Comparison of ENCODE assay signal across 9 cellular contexts in the genomic region with DNA sequence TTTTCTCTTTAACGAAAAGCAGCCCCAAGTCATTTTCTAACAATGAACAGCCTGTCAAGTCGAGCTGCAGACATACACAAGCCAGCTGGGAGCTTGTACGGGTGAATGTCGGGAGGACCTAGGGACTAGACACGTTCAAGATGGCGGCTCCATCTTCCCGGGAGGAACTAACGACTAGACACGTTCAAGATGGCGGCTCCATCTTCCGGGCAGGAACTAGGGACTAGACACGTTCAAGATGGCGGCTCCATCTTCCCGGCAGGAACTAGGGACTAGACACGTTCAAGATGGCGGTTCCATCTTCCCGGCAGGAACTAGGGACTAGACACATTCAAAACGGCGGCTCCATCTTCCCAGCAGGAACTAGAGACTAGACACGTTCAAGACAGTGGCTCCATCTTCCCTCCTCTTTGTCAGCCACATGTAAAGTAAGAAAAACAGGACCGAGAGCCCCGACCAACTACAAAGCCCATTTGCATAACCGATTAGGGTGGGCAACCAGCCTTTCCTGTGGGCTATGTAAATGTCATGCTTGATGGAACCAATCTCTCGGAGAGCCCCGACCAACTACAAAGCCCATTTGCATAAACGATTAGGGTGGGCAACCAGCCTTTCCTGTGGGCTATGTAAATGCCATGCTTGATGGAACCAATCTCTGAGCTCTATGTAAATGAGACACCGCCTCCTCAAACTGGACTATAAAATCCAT.
DNase-seq lines count a peak whose midpoint lies in the region; ATAC-seq and TF ChIP-seq lines count a peak whose summit lies in the region.
"Had no signal": no experiment of that assay in that cellular context is flagged by ENCODE, and none has a peak within 500 bp of the region (broad histone marks: within the 10 kb centered on the region; RNA-seq: fewer than 3 reads in every experiment).

No MANE protein-coding gene starts in this region.

- CTCF ChIA-PET in activated CD4-positive, alpha-beta T cell treated with anti-CD3 and anti-CD28 coated beads for 36 hours (lab: Charles Lee) = no interaction called here

- peaks cover 5% of the 10 kb centered on the region for H3K9me3 Mint-ChIP-seq in activated CD4-positive, alpha-beta T cell treated with anti-CD3 and anti-CD28 coated beads for 36 hours (ENCODE audit: low read depth)

- H3K4me3 ChIP-seq in retinal pigment epithelial cell (ENCODE audit: low read length) = peak overlapping the region; percentile 69
- H3K4me3 ChIP-seq: A549 had no signal

- peak overlapping the region; percentile 58 for H3K4me3 Mint-ChIP-seq in activated CD4-positive, alpha-beta T cell treated with anti-CD3 and anti-CD28 coated beads for 36 hours

- intact Hi-C loops in activated CD4-positive, alpha-beta T cell treated with anti-CD3 and anti-CD28 coated beads for 36 hours (cut with DNase I, micrococcal nuclease) = no loop called here
- intact Hi-C loops in head of caudate nucleus (cut with DNase I) = loop anchor here (5.0 to 10.0 kb wide), 2 partner anchors 870 to 1333 kb away; partner anchors contain the start of gene ASMTL

- TF ChIP-seq CTCF in retinal pigment epithelial cell (conservative IDR thresholded peaks at IDR 0.05; ENCODE audit: low read depth, low read length) = no peak

- no peak for ATAC-seq in activated CD4-positive, alpha-beta T cell treated with anti-CD3 and anti-CD28 coated beads for 36 hours
- ATAC-seq: A549 had no signal

- H3K4me1 Mint-ChIP-seq in activated CD4-positive, alpha-beta T cell treated with anti-CD3 and anti-CD28 coated beads for 36 hours = no peaks in the 10 kb centered on the region

- peaks cover 24% of the 10 kb centered on the region for H3K36me3 Mint-ChIP-seq in activated CD4-positive, alpha-beta T cell treated with anti-CD3 and anti-CD28 coated beads for 36 hours (ENCODE audit: low read depth)

- DNase-seq in activated CD4-positive, alpha-beta T cell treated with anti-CD3 and anti-CD28 coated beads for 36 hours = peak; percentile 55
- DNase-seq in activated CD4-positive, alpha-beta T cell treated with anti-CD3 and anti-CD28 coated beads for 1 hour = no peak
- DNase-seq in activated effector memory CD4-positive, alpha-beta T cell treated with Interleukin-2 at 50 U/mL for 16 hours = peak; percentile 2
- peak in 41 of 42 donors; percentile 39 to 95 (median 85) for DNase-seq in head of caudate nucleus
- peak; percentile 94 for DNase-seq in retinal pigment epithelial cell (ENCODE audit: low read depth)
- no peak for DNase-seq in NCI-H1092 (lab: John Stamatoyannopoulos, UW)
- DNase-seq in NOMO-1 (lab: John Stamatoyannopoulos, UW; ENCODE audit: unreplicated experiment in 2 of 2) = no peak
- DNase-seq in D341Med (ENCODE audit: low spot score) = no peak

- H3K27me3 Mint-ChIP-seq in activated CD4-positive, alpha-beta T cell treated with anti-CD3 and anti-CD28 coated beads for 36 hours = no peaks in the 10 kb centered on the region

- POLR2A ChIA-PET in activated CD4-positive, alpha-beta T cell treated with anti-CD3 and anti-CD28 coated beads for 36 hours (lab: Charles Lee) = no interaction called here

- peak overlapping the region; percentile 74 for H3K27ac Mint-ChIP-seq in activated CD4-positive, alpha-beta T cell treated with anti-CD3 and anti-CD28 coated beads for 36 hours

Comparison
In these comparisons a context has a peak if more than half of its experiments do, and no peak if none do; other contexts are left out.
1. DNase-seq: peak in activated CD4-positive, alpha-beta T cell treated with anti-CD3 and anti-CD28 coated beads for 36 hours (single experiment), activated effector memory CD4-positive, alpha-beta T cell treated with Interleukin-2 at 50 U/mL for 16 hours (single experiment), head of caudate nucleus (41 of 42) and retinal pigment epithelial cell (single experiment); none in activated CD4-positive, alpha-beta T cell treated with anti-CD3 and anti-CD28 coated beads for 1 hour (single experiment), NCI-H1092 (single experiment), NOMO-1 (0 of 2) and D341Med (single experiment).